9 cellular contexts compared by ENCODE assay signal in genomic region chr21:39153373-39153772, GRCh38. TPM values are rescaled to one million over a fixed set of nuclear protein-coding genes. Genes with fewer than 3 reads are reported as not detected.
DNase-seq lines count a peak whose midpoint lies in the region; ATAC-seq and TF ChIP-seq lines count a peak whose summit lies in the region.
"Had no signal": no experiment of that assay in that cellular context is flagged by ENCODE, and none has a peak within 500 bp of the region (broad histone marks: within the 10 kb centered on the region; RNA-seq: fewer than 3 reads in every experiment).

No MANE protein-coding gene starts in this region.

- dilution Hi-C loops in mammary epithelial cell (cut with HindIII; ENCODE audit: low sequenced_read_pairs), result loop anchor here (5.0 kb wide), 1 partner anchor 626 kb away; no protein-coding TSS in a partner anchor

- BruUV-seq in mammary epithelial cell (replicated peaks; lab: Mats Ljungman, UMichigan), result no TSS peak

- POLR2A ChIA-PET in activated CD4-positive, alpha-beta T cell treated with anti-CD3 and anti-CD28 coated beads for 36 hours (lab: Charles Lee), result no interaction called here

- ATAC-seq in activated CD4-positive, alpha-beta T cell treated with anti-CD3 and anti-CD28 coated beads for 36 hours, result no peak

- CTCF ChIA-PET in mammary epithelial cell (lab: Charles Lee; ENCODE audit: low non-redundant PET), result no interaction called here
- CTCF ChIA-PET in activated CD4-positive, alpha-beta T cell treated with anti-CD3 and anti-CD28 coated beads for 36 hours (lab: Charles Lee), result no interaction called here

- no peaks in the 10 kb centered on the region for H3K9me2 ChIP-seq in DOHH2 (replicated peaks; ENCODE audit: control insufficient read depth, low read length)

- no peak overlapping the region for H3K9ac ChIP-seq in mammary epithelial cell (ENCODE audit: insufficient read depth, low read length)

- H3K4me3 Mint-ChIP-seq in mesothelial cell of epicardium, result no peak overlapping the region
- H3K4me3 Mint-ChIP-seq in activated CD4-positive, alpha-beta T cell treated with anti-CD3 and anti-CD28 coated beads for 36 hours, result no peak overlapping the region

- no peaks in the 10 kb centered on the region for H3K36me3 ChIP-seq in DOHH2 (ENCODE audit: control insufficient read depth, low read length)
- no peaks in the 10 kb centered on the region for H3K36me3 ChIP-seq in mammary epithelial cell (ENCODE audit: insufficient read depth, low read length)
- H3K36me3 ChIP-seq in suprapubic skin, result no peaks in the 10 kb centered on the region

- H3K4me2 ChIP-seq in DOHH2 (ENCODE audit: low read length) (no peak overlapping the region), mammary epithelial cell (ENCODE audit: insufficient read depth, low read depth, low read length) (no peak overlapping the region)

- H3K4me1 ChIP-seq in DOHH2 (ENCODE audit: control insufficient read depth, low read length) (no peaks in the 10 kb centered on the region), mammary epithelial cell (ENCODE audit: insufficient read depth, low read length) (no peaks in the 10 kb centered on the region), suprapubic skin (no peaks in the 10 kb centered on the region)

- H3K27me3 Mint-ChIP-seq in mesothelial cell of epicardium (ENCODE audit: low read depth), result no peaks in the 10 kb centered on the region
- H3K27me3 Mint-ChIP-seq in activated CD4-positive, alpha-beta T cell treated with anti-CD3 and anti-CD28 coated beads for 36 hours, result peaks cover 7% of the 10 kb centered on the region

- peaks cover 13% of the 10 kb centered on the region for H3K9me3 Mint-ChIP-seq in mesothelial cell of epicardium
- H3K9me3 Mint-ChIP-seq in activated CD4-positive, alpha-beta T cell treated with anti-CD3 and anti-CD28 coated beads for 36 hours (ENCODE audit: low read depth), result no peaks in the 10 kb centered on the region

- H3K27me3 ChIP-seq in DOHH2 (ENCODE audit: control insufficient read depth, low read length) (peaks cover 4% of the 10 kb centered on the region; the same call in 1 of the 2 replicates), mammary epithelial cell (ENCODE audit: insufficient read depth, low read length) (no peaks in the 10 kb centered on the region), suprapubic skin (peaks cover 3% of the 10 kb centered on the region)

- H3K36me3 Mint-ChIP-seq in mesothelial cell of epicardium, result no peaks in the 10 kb centered on the region
- H3K36me3 Mint-ChIP-seq in activated CD4-positive, alpha-beta T cell treated with anti-CD3 and anti-CD28 coated beads for 36 hours (ENCODE audit: low read depth), result no peaks in the 10 kb centered on the region

- no peaks in the 10 kb centered on the region for H3F3A ChIP-seq in DOHH2 (ENCODE audit: control insufficient read depth, insufficient read depth)

- peak; percentile 55 for TF ChIP-seq CTCF in DOHH2 (IDR thresholded peaks at IDR 0.05; ENCODE audit: low read depth, low read length, poor library complexity, severe bottlenecking)
- TF ChIP-seq CTCF in mammary epithelial cell (conservative IDR thresholded peaks at IDR 0.05 in 1 of 2, IDR thresholded peaks at IDR 0.05 in 1 of 2; ENCODE audit: extremely low read depth in 1 of 2, insufficient read depth in 1 of 2, low read depth in 1 of 2, low read length in 2 of 2), result peak; percentile 35 to 47
- TF ChIP-seq CTCF in mesothelial cell of epicardium (IDR thresholded peaks at IDR 0.05; ENCODE audit: unreplicated experiment), result peak; percentile 29
- peak in 1 of 2 donors; percentile 21 for TF ChIP-seq CTCF in suprapubic skin (IDR thresholded peaks at IDR 0.05)

- in situ Hi-C loops in mammary epithelial cell (cut with MboI; ENCODE audit: low sequenced_read_pairs in 2 of 2), result no loop called here

- H3K9me3 ChIP-seq in DOHH2 (ENCODE audit: control insufficient read depth, insufficient read depth, low read length) (no peaks in the 10 kb centered on the region), mammary epithelial cell (replicated peaks; ENCODE audit: insufficient read depth, low read length) (no peaks in the 10 kb centered on the region), suprapubic skin (no peaks in the 10 kb centered on the region)

- DNase-seq in LHCN-M2 (ENCODE audit: low read depth) (peak; percentile 64), mammary epithelial cell (no peak), mesothelial cell of epicardium (ENCODE audit: low spot score in 2 of 2, unreplicated experiment in 2 of 2) (no peak), Ammon's horn (ENCODE audit: low spot score) (no peak), NCI-H748 (lab: John Stamatoyannopoulos, UW; ENCODE audit: unreplicated experiment) (no peak), suprapubic skin (ENCODE audit: low spot score in 2 of 2) (no peak)
- no peak for DNase-seq in activated CD4-positive, alpha-beta T cell treated with anti-CD3 and anti-CD28 coated beads for 36 hours
- DNase-seq: NCI-H510A had no signal

- no peaks in the 10 kb centered on the region for H3K4me1 Mint-ChIP-seq in mesothelial cell of epicardium
- no peaks in the 10 kb centered on the region for H3K4me1 Mint-ChIP-seq in activated CD4-positive, alpha-beta T cell treated with anti-CD3 and anti-CD28 coated beads for 36 hours

- H3K27ac ChIP-seq in DOHH2 (ENCODE audit: low read depth, low read length) (no peak overlapping the region), mammary epithelial cell (ENCODE audit: insufficient read depth, low read depth, low read length) (no peak overlapping the region), suprapubic skin (no peak overlapping the region)

- H4K20me1 ChIP-seq in DOHH2 (ENCODE audit: control insufficient read depth, insufficient read depth, low read depth, low read length), result no peaks in the 10 kb centered on the region
- H4K20me1 ChIP-seq in mammary epithelial cell (ENCODE audit: insufficient read depth, low read length), result no peaks in the 10 kb centered on the region

- H3K79me2 ChIP-seq in DOHH2 (ENCODE audit: control insufficient read depth, low read length), result no peaks in the 10 kb centered on the region
- no peaks in the 10 kb centered on the region for H3K79me2 ChIP-seq in mammary epithelial cell (ENCODE audit: insufficient read depth, low read length)

- WGBS in mammary epithelial cell (ENCODE audit: low coverage, missing lambda C conversion rate), result 90% methylated on average over 2 of the region's 2 CpGs
- 100% methylated on average over 2 of the region's 2 CpGs for WGBS in suprapubic skin

- no peak overlapping the region for H3K27ac Mint-ChIP-seq in mesothelial cell of epicardium
- no peak overlapping the region for H3K27ac Mint-ChIP-seq in activated CD4-positive, alpha-beta T cell treated with anti-CD3 and anti-CD28 coated beads for 36 hours

- no peak for TF ChIP-seq EP300 in suprapubic skin (IDR thresholded peaks at IDR 0.05)

- TF ChIP-seq POLR2A in suprapubic skin (IDR thresholded peaks at IDR 0.05), result no peak

- intact Hi-C loops in mammary epithelial cell (cut with micrococcal nuclease), result no loop called here
- intact Hi-C loops in activated CD4-positive, alpha-beta T cell treated with anti-CD3 and anti-CD28 coated beads for 36 hours (cut with DNase I, micrococcal nuclease), result no loop called here

- H2AFZ ChIP-seq in mammary epithelial cell (ENCODE audit: low read depth, low read length), result no peak overlapping the region

- H3K4me3 ChIP-seq in DOHH2 (ENCODE audit: low read length) (no peak overlapping the region), mammary epithelial cell (replicated peaks in 1 of 3; ENCODE audit: insufficient read depth in 1 of 3, low read depth in 2 of 3, low read length in 3 of 3) (no peak overlapping the region), suprapubic skin (no peak overlapping the region)

RNA-seq across cellular contexts. Expression of gene PSMG1, which starts 29.9 kb away (rescaled TPM):
- 60.7 and 74.7 TPM in 2 replicates for total RNA-seq in LHCN-M2 (2014; rRNA removed)
- polyA plus RNA-seq in LHCN-M2 (2012), result 50.2 TPM
- 10 to 100 TPM; 30.7 to 82.7 TPM for total RNA-seq in mammary epithelial cell
- 62.9 TPM for polyA plus RNA-seq in mammary epithelial cell
- 38.8 TPM for polyA minus RNA-seq in mammary epithelial cell
- 33.9 to 38.5 TPM (median 34.5 TPM) in 3 replicates for total RNA-seq in mesothelial cell of epicardium
- 10 to 100 TPM; 22.5 to 33.4 (median 28.1) TPM for total RNA-seq in suprapubic skin
- 100 to 1,000 TPM; 109 to 123 TPM for total RNA-seq in activated CD4-positive, alpha-beta T cell treated with anti-CD3 and anti-CD28 coated beads for 36 hours
